In genomic region chr15:94229591-94230365, GRCh38 we compare ENCODE assay signal across 8 cellular contexts. TPM values are rescaled to one million over a fixed set of nuclear protein-coding genes. Genes with fewer than 3 reads are reported as not detected.
DNase-seq lines count a peak whose midpoint lies in the region; ATAC-seq and FAIRE-seq lines count a peak whose summit lies in the region.

No MANE protein-coding gene starts in this region.

- no peaks in the 10 kb centered on the region for H3K36me3 ChIP-seq in CD8-positive, alpha-beta memory T cell (ENCODE audit: insufficient read depth, low read length)
- no peaks in the 10 kb centered on the region for H3K36me3 ChIP-seq in mucosa of rectum (ENCODE audit: control insufficient read depth in 2 of 2, insufficient read depth in 2 of 2, low read length in 2 of 2)

- POLR2A ChIA-PET in CD8-positive, alpha-beta memory T cell (lab: Charles Lee) = interaction anchor here (0.5 to 1.4 kb wide), 4 partner anchors 58 to 94 kb away, joined by 3 to 4 read pairs (median 3); no protein-coding TSS in a partner anchor
- POLR2A ChIA-PET in activated CD8-positive, alpha-beta T cell treated with anti-CD3 and anti-CD28 coated beads, Interleukin-2, amount 10 ng/mL, durations not matched to agents 7 days and 5 days (lab: Charles Lee) = interaction anchor here (1.4 to 4.4 kb wide), 6 partner anchors 10 to 94 kb away, joined by 6 to 37 read pairs (median 10); no protein-coding TSS in a partner anchor

- DNase-seq in CD8-positive, alpha-beta memory T cell = peak; percentile 28 to 80 (median 59)
- DNase-seq in HPDE6-E6E7 (ENCODE audit: extremely low spot score) (peak; percentile 46), urothelium cell line (ENCODE audit: low spot score) (no peak), H4 (ENCODE audit: low spot score) (no peak), hippocampal formation (lab: John Stamatoyannopoulos, UW) (no peak)
- DNase-seq in activated CD8-positive, alpha-beta T cell treated with anti-CD3 and anti-CD28 coated beads, Interleukin-2, amount 10 ng/mL, durations not matched to agents 7 days and 5 days = peak; percentile 85

- peak overlapping the region; percentile 85 to 99 (median 98) for H3K27ac Mint-ChIP-seq in CD8-positive, alpha-beta memory T cell
- H3K27ac Mint-ChIP-seq in activated CD8-positive, alpha-beta T cell treated with anti-CD3 and anti-CD28 coated beads, Interleukin-2, amount 10 ng/mL, durations not matched to agents 7 days and 5 days = peak overlapping the region; percentile 96

- H3K4me3 ChIP-seq in CD8-positive, alpha-beta memory T cell (ENCODE audit: low read length) = peak overlapping the region; percentile 94
- peak overlapping the region; percentile 92 to 98 for H3K4me3 ChIP-seq in mucosa of rectum (ENCODE audit: low read length in 2 of 2)

- peaks cover 0 to 4% (median 0%) of the 10 kb centered on the region in 3 donors for H3K36me3 Mint-ChIP-seq in CD8-positive, alpha-beta memory T cell
- peaks cover 15% of the 10 kb centered on the region for H3K36me3 Mint-ChIP-seq in activated CD8-positive, alpha-beta T cell treated with anti-CD3 and anti-CD28 coated beads, Interleukin-2, amount 10 ng/mL, durations not matched to agents 7 days and 5 days (ENCODE audit: low read depth)

- H3K27me3 ChIP-seq in CD8-positive, alpha-beta memory T cell (ENCODE audit: insufficient read depth, low read length, poor library complexity, severe bottlenecking) = no peaks in the 10 kb centered on the region
- H3K27me3 ChIP-seq in mucosa of rectum (ENCODE audit: control insufficient read depth in 2 of 2, insufficient read depth in 2 of 2, low read length in 2 of 2) = no peaks in the 10 kb centered on the region

- no peak for FAIRE-seq in urothelium cell line (lab: Jason Lieb, UNC)

- peak overlapping the region; percentile 28 for H3K27ac ChIP-seq in CD8-positive, alpha-beta memory T cell (ENCODE audit: low read depth, low read length)
- H3K27ac ChIP-seq in mucosa of rectum (ENCODE audit: low read depth in 2 of 2, low read length in 2 of 2) = peak overlapping the region; percentile 93 to 94

- H3K4me1 Mint-ChIP-seq in CD8-positive, alpha-beta memory T cell = peaks cover 53 to 61% (median 57%) of the 10 kb centered on the region in 3 donors
- peaks cover 60% of the 10 kb centered on the region for H3K4me1 Mint-ChIP-seq in activated CD8-positive, alpha-beta T cell treated with anti-CD3 and anti-CD28 coated beads, Interleukin-2, amount 10 ng/mL, durations not matched to agents 7 days and 5 days (ENCODE audit: low read depth)

- CTCF ChIA-PET in CD8-positive, alpha-beta memory T cell (lab: Charles Lee) = interaction anchor here (0.7 to 5.9 kb wide), 7 partner anchors 9 to 94 kb away, joined by 3 to 50 read pairs (median 3); no protein-coding TSS in a partner anchor
- CTCF ChIA-PET in activated CD8-positive, alpha-beta T cell treated with anti-CD3 and anti-CD28 coated beads, Interleukin-2, amount 10 ng/mL, durations not matched to agents 7 days and 5 days (lab: Charles Lee) = interaction anchor here (0.6 to 8.1 kb wide), 20 partner anchors 9 to 110 kb away, joined by 3 to 108 read pairs (median 4); no protein-coding TSS in a partner anchor

- H3K9me3 ChIP-seq in CD8-positive, alpha-beta memory T cell (ENCODE audit: low read length) = no peaks in the 10 kb centered on the region
- no peaks in the 10 kb centered on the region for H3K9me3 ChIP-seq in mucosa of rectum (ENCODE audit: control insufficient read depth in 2 of 2, low read length in 2 of 2)

- H3K9ac ChIP-seq in mucosa of rectum (ENCODE audit: low read depth in 1 of 2, low read length in 2 of 2) = peak overlapping the region; percentile 89 to 91

- H3K27me3 Mint-ChIP-seq in CD8-positive, alpha-beta memory T cell = no peaks in the 10 kb centered on the region
- peaks cover 11% of the 10 kb centered on the region for H3K27me3 Mint-ChIP-seq in activated CD8-positive, alpha-beta T cell treated with anti-CD3 and anti-CD28 coated beads, Interleukin-2, amount 10 ng/mL, durations not matched to agents 7 days and 5 days (ENCODE audit: low read depth)

- peaks cover 32% of the 10 kb centered on the region for H3K4me1 ChIP-seq in CD8-positive, alpha-beta memory T cell (ENCODE audit: insufficient read depth, low read length)
- H3K4me1 ChIP-seq in mucosa of rectum (ENCODE audit: control insufficient read depth in 2 of 2, insufficient read depth in 2 of 2, low read length in 2 of 2) = peaks cover 21 to 35% of the 10 kb centered on the region in 2 donors

- H3K9me3 Mint-ChIP-seq in CD8-positive, alpha-beta memory T cell = no peaks in the 10 kb centered on the region
- H3K9me3 Mint-ChIP-seq in activated CD8-positive, alpha-beta T cell treated with anti-CD3 and anti-CD28 coated beads, Interleukin-2, amount 10 ng/mL, durations not matched to agents 7 days and 5 days (ENCODE audit: insufficient read depth) = no peaks in the 10 kb centered on the region

- peak overlapping the region; percentile 92 to 99 (median 96) for H3K4me3 Mint-ChIP-seq in CD8-positive, alpha-beta memory T cell
- peak overlapping the region; percentile 92 for H3K4me3 Mint-ChIP-seq in activated CD8-positive, alpha-beta T cell treated with anti-CD3 and anti-CD28 coated beads, Interleukin-2, amount 10 ng/mL, durations not matched to agents 7 days and 5 days

- ATAC-seq in GM21381 (IDR thresholded peaks at IDR 0.05; ENCODE audit: unreplicated experiment) = peak; percentile 57
- peak; percentile 48 for ATAC-seq in activated CD8-positive, alpha-beta T cell treated with anti-CD3 and anti-CD28 coated beads, Interleukin-2, amount 10 ng/mL, durations not matched to agents 7 days and 5 days

RNA-seq across cellular contexts. Expression of gene MCTP2, which starts 1.6 kb away (rescaled TPM):
- 10 to 100 TPM; 16.5 to 17.0 TPM for total RNA-seq in CD8-positive, alpha-beta memory T cell
- polyA plus RNA-seq in CD8-positive, alpha-beta memory T cell = 13.6 TPM
- total RNA-seq in activated CD8-positive, alpha-beta T cell treated with anti-CD3 and anti-CD28 coated beads, Interleukin-2, amount 10 ng/mL, durations not matched to agents 7 days and 5 days = 10 to 100 TPM; 26.2 to 26.9 TPM
- 27.0 and 36.1 TPM in 2 replicates for total RNA-seq in H4 (2014; rRNA removed; shearing (Covaris generic))

Comparison
In these comparisons a context has a peak if more than half of its experiments do, and no peak if none do; other contexts are left out.
1. DNase-seq: peak in CD8-positive, alpha-beta memory T cell (5 of 5), HPDE6-E6E7 (single experiment) and activated CD8-positive, alpha-beta T cell treated with anti-CD3 and anti-CD28 coated beads, Interleukin-2, amount 10 ng/mL, durations not matched to agents 7 days and 5 days (single experiment); none in urothelium cell line (single experiment), H4 (single experiment) and hippocampal formation (0 of 2).